In the genomic region with DNA sequence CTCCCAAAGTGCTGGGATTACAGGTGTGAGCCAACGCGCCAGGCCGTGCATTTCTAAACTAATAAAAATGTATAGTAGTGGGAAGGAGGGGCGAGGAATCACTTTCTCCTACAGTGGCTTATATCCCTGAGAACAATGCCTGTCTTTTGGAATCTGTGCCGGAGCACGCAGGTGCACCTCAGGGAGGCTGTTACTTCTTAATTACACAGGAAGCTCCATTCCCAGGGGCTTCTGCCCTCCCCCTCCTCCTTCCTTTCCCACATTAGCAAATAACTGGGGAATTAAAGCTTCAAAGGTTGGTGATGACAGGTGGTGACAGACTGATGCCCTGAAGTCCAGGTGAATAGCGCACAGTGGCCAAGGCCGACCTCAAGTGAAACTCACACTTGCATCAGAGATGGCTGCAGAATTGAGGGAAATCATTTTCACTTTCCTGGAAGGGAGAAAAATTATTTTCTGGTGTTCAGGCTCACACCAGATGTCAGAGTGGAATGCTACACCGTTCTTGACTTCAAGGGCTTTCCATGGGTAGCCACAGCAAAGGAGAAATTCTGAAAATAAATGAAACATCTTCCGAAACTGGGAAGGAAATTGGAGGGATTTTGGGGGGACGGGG, we compare ENCODE assay signal across 16 cellular contexts. TPM values are rescaled to one million over a fixed set of nuclear protein-coding genes. Genes with fewer than 3 reads are reported as not detected.
"Had no signal": no experiment of that assay in that cellular context is flagged by ENCODE, and none has a peak within 500 bp of the region (broad histone marks: within the 10 kb centered on the region; RNA-seq: fewer than 3 reads in every experiment).

No MANE protein-coding gene starts in this region.

- H3K4me3 ChIP-seq: ascending aorta, gastroesophageal sphincter, ovary had no signal

- H3K36me3 ChIP-seq: ovary had no signal

- H3K27me3 ChIP-seq: ascending aorta, ovary had no signal

- H3K4me3 Mint-ChIP-seq: activated CD8-positive, alpha-beta memory T cell treated with anti-CD3 and anti-CD28 coated beads, Interleukin-2, amount 10 ng/mL, durations not matched to agents 7 days and 5 days; activated naive CD8-positive, alpha-beta T cell treated with anti-CD3 and anti-CD28 coated beads, Interleukin-2, amount 10 ng/mL, durations not matched to agents 7 days and 5 days; activated T-cell treated with anti-CD3 and anti-CD28 coated beads, Interleukin-2, amount 50 U/mL, for 4 hours; mesothelial cell of epicardium; neural crest cell; T-helper 2 cell treated with Interferon-gamma antibody and Interleukin-4, amounts not matched to agents 5 μg/mL and 100 μg/mL, for 36 hours had no signal

- H3K36me3 Mint-ChIP-seq: mesothelial cell of epicardium had no signal

- H3K9me3 Mint-ChIP-seq: activated naive CD8-positive, alpha-beta T cell treated with anti-CD3 and anti-CD28 coated beads, Interleukin-2, amount 10 ng/mL, durations not matched to agents 7 days and 5 days; activated T-cell treated with anti-CD3 and anti-CD28 coated beads, Interleukin-2, amount 50 U/mL, for 4 hours; mesothelial cell of epicardium; neural crest cell; T-helper 2 cell treated with Interferon-gamma antibody and Interleukin-4, amounts not matched to agents 5 μg/mL and 100 μg/mL, for 36 hours had no signal

- H3K27ac ChIP-seq: ascending aorta, gastroesophageal sphincter, ovary had no signal

- DNase-seq: activated CD4-positive, alpha-beta T cell treated with anti-CD3 and anti-CD28 coated beads for 1 hour; activated CD4-positive, alpha-beta T cell treated with anti-CD3 and anti-CD28 coated beads, Interleukin-2, amount 50 U/mL, for 48 hours; activated CD8-positive, alpha-beta memory T cell treated with anti-CD3 and anti-CD28 coated beads, Interleukin-2, amount 10 ng/mL, durations not matched to agents 7 days and 5 days; activated gamma-delta T cell treated with Interleukin-2 at 50 U/mL for 16 hours; activated naive CD8-positive, alpha-beta T cell treated with anti-CD3 and anti-CD28 coated beads, Interleukin-2, amount 10 ng/mL, durations not matched to agents 7 days and 5 days; activated T-cell treated with anti-CD3 and anti-CD28 coated beads, Interleukin-2, amount 50 U/mL, for 4 hours; left ventricle myocardium superior; ovary; stimulated activated CD4-positive, alpha-beta T cell treated with anti-CD3 and anti-CD28 coated beads, Interleukin-2, amount 100 ng/mL, for 48 hours; stimulated activated naive CD4-positive, alpha-beta T cell treated with Interleukin-2 at 50 U/mL for 16 hours had no signal

- H3K9me3 ChIP-seq: ascending aorta, gastroesophageal sphincter, ovary had no signal

- ATAC-seq: activated CD8-positive, alpha-beta memory T cell treated with anti-CD3 and anti-CD28 coated beads, Interleukin-2, amount 10 ng/mL, durations not matched to agents 7 days and 5 days; activated T-cell treated with anti-CD3 and anti-CD28 coated beads, Interleukin-2, amount 50 U/mL, for 4 hours; gastroesophageal sphincter; left ventricle myocardium superior had no signal

- H3K27ac Mint-ChIP-seq: activated CD8-positive, alpha-beta memory T cell treated with anti-CD3 and anti-CD28 coated beads, Interleukin-2, amount 10 ng/mL, durations not matched to agents 7 days and 5 days; activated naive CD8-positive, alpha-beta T cell treated with anti-CD3 and anti-CD28 coated beads, Interleukin-2, amount 10 ng/mL, durations not matched to agents 7 days and 5 days; mesothelial cell of epicardium; T-helper 2 cell treated with Interferon-gamma antibody and Interleukin-4, amounts not matched to agents 5 μg/mL and 100 μg/mL, for 36 hours had no signal

RNA-seq across cellular contexts. Expression of a gene that starts 3.7 kb away (rescaled TPM):
- total RNA-seq: activated CD8-positive, alpha-beta memory T cell treated with anti-CD3 and anti-CD28 coated beads, Interleukin-2, amount 10 ng/mL, durations not matched to agents 7 days and 5 days; activated naive CD8-positive, alpha-beta T cell treated with anti-CD3 and anti-CD28 coated beads, Interleukin-2, amount 10 ng/mL, durations not matched to agents 7 days and 5 days; activated T-cell treated with anti-CD3 and anti-CD28 coated beads, Interleukin-2, amount 50 U/mL, for 4 hours; ascending aorta; left ventricle myocardium superior; myocyte had no signal
